Comparison of ENCODE assay signal across 19 cellular contexts in the genomic region with DNA sequence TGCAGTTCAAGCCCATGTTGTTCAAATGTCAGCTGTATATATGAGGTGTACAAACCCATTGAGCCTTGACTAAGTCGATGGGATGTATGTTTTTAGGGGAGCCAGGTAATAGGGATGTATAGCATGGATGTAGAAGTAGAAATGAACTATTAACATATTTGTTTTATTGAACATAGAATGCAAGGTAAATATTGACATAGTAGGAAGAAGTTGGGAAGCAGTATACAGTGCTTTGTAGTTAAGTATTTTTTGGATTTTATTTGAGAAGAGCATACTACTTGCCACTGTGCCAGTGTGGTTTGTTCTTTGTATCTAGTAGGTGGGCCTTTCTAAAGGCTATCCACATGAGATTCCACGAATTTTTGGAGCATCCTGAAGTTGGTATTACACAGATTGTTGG. TPM values are rescaled to one million over a fixed set of nuclear protein-coding genes. Genes with fewer than 3 reads are reported as not detected.
DNase-seq lines count a peak whose midpoint lies in the region; ATAC-seq and TF ChIP-seq lines count a peak whose summit lies in the region.
"Had no signal": no experiment of that assay in that cellular context is flagged by ENCODE, and none has a peak within 500 bp of the region (broad histone marks: within the 10 kb centered on the region; RNA-seq: fewer than 3 reads in every experiment).

No MANE protein-coding gene starts in this region.

- peaks cover 86% of the 10 kb centered on the region for H3K36me3 Mint-ChIP-seq in CD4-positive, alpha-beta T cell (ENCODE audit: low read depth)
- peaks cover 80% of the 10 kb centered on the region for H3K36me3 Mint-ChIP-seq in Calu3 (ENCODE audit: insufficient read depth, unreplicated experiment)
- peaks cover 99% of the 10 kb centered on the region for H3K36me3 Mint-ChIP-seq in effector memory CD8-positive, alpha-beta T cell (ENCODE audit: insufficient read depth)

- intact Hi-C loops in CD4-positive, alpha-beta T cell (cut with DNase I, micrococcal nuclease): no loop called here
- intact Hi-C loops in Calu3 (cut with micrococcal nuclease; ENCODE audit: unreplicated experiment): no loop called here

- TF ChIP-seq CTCF in CD4-positive, alpha-beta T cell (IDR thresholded peaks at IDR 0.05): no peak
- TF ChIP-seq CTCF in Calu3 (IDR thresholded peaks at IDR 0.05; ENCODE audit: unreplicated experiment) (no peak), VCaP (conservative IDR thresholded peaks at IDR 0.05) (no peak)

- CTCF ChIA-PET in CD4-positive, alpha-beta T cell (lab: Charles Lee): interaction anchor here (0.6 to 1.6 kb wide), 3 partner anchors 9 to 14 kb away, joined by 3 to 4 read pairs (median 3); no protein-coding TSS in a partner anchor
- CTCF ChIA-PET in Calu3 (lab: Charles Lee): interaction anchor here (1.1 kb wide), 1 partner anchor 9 kb away, joined by 4 read pairs; no protein-coding TSS in a partner anchor

- no peak overlapping the region for H3K4me3 Mint-ChIP-seq in CD4-positive, alpha-beta T cell
- no peak overlapping the region for H3K4me3 Mint-ChIP-seq in Calu3 (ENCODE audit: low read depth, unreplicated experiment)
- no peak overlapping the region for H3K4me3 Mint-ChIP-seq in effector memory CD8-positive, alpha-beta T cell

- peaks cover 24% of the 10 kb centered on the region for H3K4me1 Mint-ChIP-seq in CD4-positive, alpha-beta T cell (ENCODE audit: low read depth)
- H3K4me1 Mint-ChIP-seq in Calu3 (ENCODE audit: low read depth, unreplicated experiment): peaks cover 19% of the 10 kb centered on the region
- peaks cover 8 to 26% of the 10 kb centered on the region in 2 donors for H3K4me1 Mint-ChIP-seq in effector memory CD8-positive, alpha-beta T cell (ENCODE audit: low read depth in 2 of 2)

- H3K9me3 ChIP-seq in CD4-positive, alpha-beta T cell (ENCODE audit: control insufficient read depth, low read length): no peaks in the 10 kb centered on the region
- H3K9me3 ChIP-seq: BE2C had no signal

- no peak overlapping the region for H3K27ac ChIP-seq in CD4-positive, alpha-beta T cell (ENCODE audit: low read depth, low read length)
- peak overlapping the region; percentile 46 for H3K27ac ChIP-seq in VCaP

- no peaks in the 10 kb centered on the region for H3K27me3 ChIP-seq in CD4-positive, alpha-beta T cell (ENCODE audit: control insufficient read depth, insufficient read depth, low read length)
- H3K27me3 ChIP-seq: BE2C had no signal

- H3K27me3 Mint-ChIP-seq in CD4-positive, alpha-beta T cell: no peaks in the 10 kb centered on the region
- H3K27me3 Mint-ChIP-seq in Calu3 (ENCODE audit: unreplicated experiment): no peaks in the 10 kb centered on the region
- no peaks in the 10 kb centered on the region for H3K27me3 Mint-ChIP-seq in effector memory CD8-positive, alpha-beta T cell

- no TSS peak for BruUV-seq in Calu3 (replicated peaks; lab: Mats Ljungman, UMichigan)

- peak overlapping the region; percentile 10 for H3K27ac Mint-ChIP-seq in CD4-positive, alpha-beta T cell
- peak overlapping the region; percentile 45 for H3K27ac Mint-ChIP-seq in Calu3 (ENCODE audit: unreplicated experiment)
- peak overlapping the region; percentile 72 to 91 for H3K27ac Mint-ChIP-seq in effector memory CD8-positive, alpha-beta T cell
- H3K27ac Mint-ChIP-seq: activated T-helper 2 cell treated with anti-CD3 and anti-CD28 coated beads, Interferon-gamma antibody, Interleukin-2, Interleukin-4, amounts not matched to agents 10 μg/mL and 5 μg/mL and 100 μg/mL, durations not matched to agents 14 hours and 24 hours and 36 hours had no signal

- POLR2A ChIA-PET in CD4-positive, alpha-beta T cell (lab: Charles Lee): no interaction called here

- no peak for ATAC-seq in CD4-positive, alpha-beta T cell (ENCODE audit: poor library complexity)
- no peak for ATAC-seq in effector memory CD8-positive, alpha-beta T cell (replicated peaks)

- no peaks in the 10 kb centered on the region for H3K9me3 Mint-ChIP-seq in CD4-positive, alpha-beta T cell
- no peaks in the 10 kb centered on the region for H3K9me3 Mint-ChIP-seq in Calu3 (ENCODE audit: low read depth, unreplicated experiment)
- no peaks in the 10 kb centered on the region for H3K9me3 Mint-ChIP-seq in effector memory CD8-positive, alpha-beta T cell
- H3K9me3 Mint-ChIP-seq: activated T-helper 2 cell treated with anti-CD3 and anti-CD28 coated beads, Interferon-gamma antibody, Interleukin-2, Interleukin-4, amounts not matched to agents 10 μg/mL and 5 μg/mL and 100 μg/mL, durations not matched to agents 14 hours and 24 hours and 36 hours had no signal

- no peak for DNase-seq in CD4-positive, alpha-beta T cell
- DNase-seq in Calu3 (no peak), SIG-M5 (lab: John Stamatoyannopoulos, UW) (no peak), GM19238 (ENCODE audit: insufficient read length, low spot score) (no peak)
- no peak for DNase-seq in effector memory CD8-positive, alpha-beta T cell
- no peak for DNase-seq in activated CD4-positive, CD25-positive, alpha-beta regulatory T cell (lab: John Stamatoyannopoulos, UW)
- no peak for DNase-seq in activated CD4-positive, alpha-beta T cell treated with anti-CD3 and anti-CD28 coated beads, Interleukin-2, amount 50 U/mL, for 4 hours
- DNase-seq: activated CD4-positive, alpha-beta T cell treated with anti-CD3 and anti-CD28 coated beads, Interleukin-2, amount 50 U/mL, for 48 hours; anterior cingulate cortex; BE2C; caudate nucleus; hippocampal formation; NCI-H146; NCI-H2171 treated with DMSO at 0.1 percent for 48 hours; NCI-H69; stimulated activated CD4-positive, alpha-beta T cell treated with anti-CD3 and anti-CD28 coated beads, Interleukin-4, amount 100 ng/mL, for 1 hour; SW 1271 had no signal

RNA-seq across cellular contexts. Expression of gene NAT10, which starts 20.8 kb away (rescaled TPM):
- total RNA-seq in CD4-positive, alpha-beta T cell: 10 to 100 TPM; 50.1 to 55.6 TPM
- total RNA-seq in Calu3 (2022): 74.7 and 80.1 TPM in 2 replicates

RNA-seq across cellular contexts. Expression of gene CAPRIN1, which starts 33.1 kb away (rescaled TPM):
- 100 to 1,000 TPM; 107 TPM for total RNA-seq in CD4-positive, alpha-beta T cell
- 268 and 273 TPM in 2 replicates for total RNA-seq in Calu3 (2022)

Comparison
In these comparisons a context has a peak if more than half of its experiments do, and no peak if none do; other contexts are left out.
1. H3K27ac Mint-ChIP-seq: peak in every context shown above with its lines; median percentile 82 in effector memory CD8-positive, alpha-beta T cell; 45 in Calu3; 10 in CD4-positive, alpha-beta T cell.